29 cellular contexts compared by ENCODE assay signal in the genomic region with DNA sequence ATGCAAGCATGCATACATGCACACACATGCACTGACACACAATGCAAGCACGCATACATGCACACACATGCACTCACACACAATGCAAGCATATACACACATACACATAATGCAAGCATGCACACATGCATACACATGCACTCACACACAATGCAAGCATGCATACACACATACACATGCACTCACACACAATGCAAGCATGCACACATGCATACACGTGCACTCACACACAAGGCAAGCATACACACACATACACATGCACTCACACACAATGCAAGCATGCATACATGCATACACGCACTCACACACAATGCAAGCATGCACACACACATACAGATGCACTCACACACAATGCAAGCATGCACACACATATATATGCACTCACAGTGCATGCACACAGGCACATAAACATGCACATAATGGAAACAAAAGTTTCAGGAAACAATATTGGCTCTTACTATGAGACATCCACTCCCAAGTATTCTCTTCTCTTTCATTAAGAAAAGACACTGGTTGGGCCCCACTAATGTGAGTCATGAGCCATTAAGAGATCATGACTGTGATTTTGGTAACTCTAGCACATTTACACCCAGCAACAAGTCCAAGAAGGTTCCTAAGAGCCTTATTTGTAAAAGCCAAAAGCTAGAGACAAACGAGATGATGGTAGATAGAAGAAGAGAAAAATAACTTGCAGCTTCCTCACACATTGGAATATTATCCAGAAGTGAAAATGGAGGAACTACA. TPM values are rescaled to one million over a fixed set of nuclear protein-coding genes. Genes with fewer than 3 reads are reported as not detected.
"Had no signal": no experiment of that assay in that cellular context is flagged by ENCODE, and none has a peak within 500 bp of the region (broad histone marks: within the 10 kb centered on the region; RNA-seq: fewer than 3 reads in every experiment).

No MANE protein-coding gene starts in this region.

- H3K9me3 Mint-ChIP-seq: activated naive CD8-positive, alpha-beta T cell treated with anti-CD3 and anti-CD28 coated beads, Interleukin-2, amount 50 U/mL, for 24 hours had no signal

- H3K4me1 Mint-ChIP-seq: activated B cell treated with CpG ODN at 0.5 μM for 24 hours; activated CD4-positive, alpha-beta T cell treated with anti-CD3 and anti-CD28 coated beads for 36 hours; activated naive CD8-positive, alpha-beta T cell treated with anti-CD3 and anti-CD28 coated beads, Interleukin-2, amount 50 U/mL, for 24 hours; natural killer cell had no signal

- H3K4me3 Mint-ChIP-seq: activated B cell treated with CpG ODN at 0.5 μM for 24 hours; activated CD4-positive, alpha-beta T cell treated with anti-CD3 and anti-CD28 coated beads for 36 hours; activated naive CD8-positive, alpha-beta T cell treated with anti-CD3 and anti-CD28 coated beads, Interleukin-2, amount 50 U/mL, for 24 hours; natural killer cell had no signal

- DNase-seq: activated B cell treated with CpG ODN at 0.5 μM for 24 hours; activated CD4-positive, alpha-beta T cell treated with anti-CD3 and anti-CD28 coated beads for 36 hours; activated CD4-positive, alpha-beta T cell treated with anti-CD3 and anti-CD28 coated beads, Interleukin-2, amount 50 U/mL, for 48 hours; activated gamma-delta T cell; activated naive CD4-positive, alpha-beta T cell treated with anti-CD3 and anti-CD28 coated beads, Interleukin-2, amount 50 U/mL, for 16 hours; activated naive CD8-positive, alpha-beta T cell treated with anti-CD3 and anti-CD28 coated beads, Interleukin-2, amount 50 U/mL, for 24 hours; anterior cingulate cortex; body of pancreas; central memory CD4-positive, alpha-beta T cell; dermis blood vessel endothelial cell; effector CD8-positive, alpha-beta T cell; esophagus squamous epithelium; heart right ventricle; islet precursor cell; left cardiac atrium; midbrain; natural killer cell; ovary; stimulated activated CD4-positive, alpha-beta T cell treated with anti-CD3 and anti-CD28 coated beads, Interleukin-4, amount 100 ng/mL, for 24 hours; stimulated activated naive CD8-positive, alpha-beta T cell treated with anti-CD3 and anti-CD28 coated beads, Interleukin-15, Interleukin-2, amounts not matched to agents 100 U/mL and 50 U/mL, for 24 hours; substantia nigra; T1000; tibial artery; uterus had no signal

- H3K27ac Mint-ChIP-seq: activated B cell treated with CpG ODN at 0.5 μM for 24 hours; activated CD4-positive, alpha-beta T cell treated with anti-CD3 and anti-CD28 coated beads for 36 hours; activated naive CD8-positive, alpha-beta T cell treated with anti-CD3 and anti-CD28 coated beads, Interleukin-2, amount 50 U/mL, for 24 hours; natural killer cell had no signal

- H3K9me3 ChIP-seq: body of pancreas, esophagus squamous epithelium, gastroesophageal sphincter, neutrophil, ovary, prostate gland, tibial artery, uterus had no signal

- H3K36me3 ChIP-seq: esophagus squamous epithelium, gastroesophageal sphincter, heart right ventricle, neutrophil, ovary, prostate gland, tibial artery, uterus had no signal

- ATAC-seq: activated CD4-positive, alpha-beta T cell treated with anti-CD3 and anti-CD28 coated beads for 36 hours; activated naive CD8-positive, alpha-beta T cell treated with anti-CD3 and anti-CD28 coated beads, Interleukin-2, amount 50 U/mL, for 24 hours; body of pancreas; gastroesophageal sphincter; heart right ventricle; left cardiac atrium; natural killer cell; stimulated activated naive CD8-positive, alpha-beta T cell treated with anti-CD3 and anti-CD28 coated beads, Interleukin-15, Interleukin-2, amounts not matched to agents 100 U/mL and 50 U/mL, for 24 hours had no signal

- H3K4me1 ChIP-seq: body of pancreas, esophagus squamous epithelium, gastroesophageal sphincter, heart right ventricle, prostate gland, tibial artery, uterus had no signal

- H3K27me3 ChIP-seq: body of pancreas, esophagus squamous epithelium, gastroesophageal sphincter, heart right ventricle, ovary, tibial artery, uterus had no signal

- H3K27ac ChIP-seq: body of pancreas, esophagus squamous epithelium, gastroesophageal sphincter, heart right ventricle, neutrophil, ovary, prostate gland, tibial artery, uterus had no signal

- H3K27me3 Mint-ChIP-seq: activated naive CD8-positive, alpha-beta T cell treated with anti-CD3 and anti-CD28 coated beads, Interleukin-2, amount 50 U/mL, for 24 hours had no signal

- H3K4me3 ChIP-seq: body of pancreas, esophagus squamous epithelium, gastroesophageal sphincter, heart right ventricle, ovary, prostate gland, tibial artery, uterus had no signal

RNA-seq across cellular contexts. Expression of gene APCDD1L, which starts 22.2 kb away (rescaled TPM):
- total RNA-seq: activated B cell treated with CpG ODN at 0.5 μM for 24 hours; activated CD4-positive, alpha-beta T cell treated with anti-CD3 and anti-CD28 coated beads for 36 hours; liver; natural killer cell; T-helper 1 cell treated with Interleukin-12 subunit alpha and Interleukin-12 subunit beta and Interleukin-4 antibody, amounts not matched to agents 30 ng/mL and 1 ng/mL, for 36 hours had no signal
